In genomic region chr10:47380341-47381215, GRCh38 we compare ENCODE assay signal across 1 cellular context.
TF ChIP-seq lines count a peak whose summit lies in the region.

No MANE protein-coding gene starts in this region.

TF ChIP-seq in A549, 52 proteins besides CTCF, POLR2A, EP300 and RAD21 (continued from another document):
- TF ChIP-seq SREBF2 (IDR thresholded peaks at IDR 0.05) (no peak), PHF8 (IDR thresholded peaks at IDR 0.05; ENCODE audit: borderline replicate concordance, low read depth) (no peak), MYC (IDR thresholded peaks at IDR 0.05; ENCODE audit: borderline replicate concordance, low read length) (no peak), HOXB5 (CRISPR knock-in tag; IDR thresholded peaks at IDR 0.05) (no peak)
- TF ChIP-seq, protein P1, sequence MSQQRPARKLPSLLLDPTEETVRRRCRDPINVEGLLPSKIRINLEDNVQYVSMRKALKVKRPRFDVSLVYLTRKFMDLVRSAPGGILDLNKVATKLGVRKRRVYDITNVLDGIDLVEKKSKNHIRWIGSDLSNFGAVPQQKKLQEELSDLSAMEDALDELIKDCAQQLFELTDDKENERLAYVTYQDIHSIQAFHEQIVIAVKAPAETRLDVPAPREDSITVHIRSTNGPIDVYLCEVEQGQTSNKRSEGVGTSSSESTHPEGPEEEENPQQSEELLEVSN (IDR thresholded peaks at IDR 0.05; ENCODE audit: borderline replicate concordance, low read depth): no peak
